22 cellular contexts compared by ENCODE assay signal in the genomic region with DNA sequence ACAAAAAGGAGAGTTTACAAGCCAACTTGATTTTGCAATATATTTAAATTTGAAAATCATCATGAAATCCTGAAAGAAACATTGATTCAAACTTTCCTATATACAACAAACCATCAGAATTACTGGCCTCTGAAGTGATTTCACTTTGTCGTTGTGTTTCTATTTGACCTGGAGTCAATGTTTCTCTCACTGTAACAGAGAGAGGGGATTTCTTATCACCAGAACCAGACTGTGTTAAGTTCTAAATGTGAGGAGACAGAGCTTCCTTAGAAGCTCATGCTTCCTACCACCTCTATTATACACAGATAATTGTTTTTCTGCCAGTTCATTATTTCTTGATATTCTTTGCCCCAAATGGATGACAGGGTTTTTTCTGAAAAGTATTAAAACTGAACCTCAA.
DNase-seq lines count a peak whose midpoint lies in the region; ATAC-seq, FAIRE-seq and TF ChIP-seq lines count a peak whose summit lies in the region.
"Had no signal": no experiment of that assay in that cellular context is flagged by ENCODE, and none has a peak within 500 bp of the region (broad histone marks: within the 10 kb centered on the region; RNA-seq: fewer than 3 reads in every experiment).

No MANE protein-coding gene starts in this region.

- no peaks in the 10 kb centered on the region for H3K9me3 ChIP-seq in SK-N-SH
- no peaks in the 10 kb centered on the region for H3K9me3 ChIP-seq in endothelial cell of umbilical vein (replicated peaks; ENCODE audit: control insufficient read depth, insufficient read depth, low read length)
- H3K9me3 ChIP-seq in thyroid gland, result no peaks in the 10 kb centered on the region
- H3K9me3 ChIP-seq in A673 (ENCODE audit: low read depth, low read length, poor library complexity, severe bottlenecking), result no peaks in the 10 kb centered on the region
- H3K9me3 ChIP-seq: BLaER1 treated with 17β-estradiol and CSF1 and Interleukin-3, amounts not matched to agents 10 nM and 100 nM; SJSA1 had no signal

- H3K9ac ChIP-seq in SK-N-SH (no peak overlapping the region), endothelial cell of umbilical vein (replicated peaks; ENCODE audit: extremely low read depth, insufficient read depth, low read length) (no peak overlapping the region)
- H3K9ac ChIP-seq: BLaER1 treated with 17β-estradiol and CSF1 and Interleukin-3, amounts not matched to agents 10 nM and 100 nM; KMS-11 had no signal

- H3K4me3 ChIP-seq in SK-N-SH (ENCODE audit: low read depth in 2 of 2, low read length in 1 of 2) (no peak overlapping the region), endothelial cell of umbilical vein (replicated peaks in 1 of 3; ENCODE audit: insufficient read depth in 1 of 3, low read depth in 1 of 3, low read length in 3 of 3) (no peak overlapping the region), thyroid gland (replicated peaks in 1 of 3) (no peak overlapping the region), A673 (ENCODE audit: low read depth, low read length, poor library complexity, severe bottlenecking) (no peak overlapping the region)
- H3K4me3 ChIP-seq: BLaER1 treated with 17β-estradiol and CSF1 and Interleukin-3, amounts not matched to agents 10 nM and 100 nM; SJSA1 had no signal

- CTCF ChIA-PET in SK-N-SH (lab: Yijun Ruan, JAX), result interaction anchor here (1.1 to 1.4 kb wide), 3 partner anchors 22 to 1137 kb away, joined by 3 read pairs; no protein-coding TSS in a partner anchor
- CTCF ChIA-PET in endothelial cell of umbilical vein (lab: Charles Lee), result no interaction called here
- CTCF ChIA-PET in A673 (lab: Charles Lee), result no interaction called here

- H2AFZ ChIP-seq in SK-N-SH (ENCODE audit: low read depth) (peak overlapping the region; percentile 33; the same call in 1 of the 2 replicates), endothelial cell of umbilical vein (ENCODE audit: low read depth, low read length) (no peak overlapping the region)

- ATAC-seq in SK-N-SH treated with all-trans-retinoic acid at 6 μM for 48 hours, result no peak
- peak; percentile 53 for ATAC-seq in HG02884 (IDR thresholded peaks at IDR 0.05; ENCODE audit: unreplicated experiment)
- no peak for ATAC-seq in Right ventricle myocardium inferior
- ATAC-seq: CD8-positive, alpha-beta T cell had no signal

- no peak overlapping the region for H3K4me2 ChIP-seq in SK-N-SH
- H3K4me2 ChIP-seq in endothelial cell of umbilical vein (ENCODE audit: insufficient read depth, low read length), result no peak overlapping the region
- H3K4me2 ChIP-seq: BLaER1 treated with 17β-estradiol and CSF1 and Interleukin-3, amounts not matched to agents 10 nM and 100 nM; KMS-11 had no signal

- intact Hi-C loops in endothelial cell of umbilical vein (cut with micrococcal nuclease), result no loop called here
- intact Hi-C loops in thyroid gland (cut with DNase I), result no loop called here
- intact Hi-C loops in A673 (cut with micrococcal nuclease; ENCODE audit: unreplicated experiment), result no loop called here
- intact Hi-C loops in Right ventricle myocardium inferior (cut with DNase I), result no loop called here

- BruUV-seq in endothelial cell of umbilical vein (replicated peaks; lab: Mats Ljungman, UMichigan) (no TSS peak), A673 (replicated peaks; lab: Mats Ljungman, UMichigan) (no TSS peak)

- TF ChIP-seq EP300 in SK-N-SH (IDR thresholded peaks at IDR 0.05; ENCODE audit: borderline replicate concordance in 1 of 2, low read depth in 1 of 2, low read length in 1 of 2), result no peak

- no peaks in the 10 kb centered on the region for H3F3A ChIP-seq in SK-N-SH (replicated peaks; ENCODE audit: insufficient read depth)

- no peaks in the 10 kb centered on the region for H3K9me1 ChIP-seq in endothelial cell of umbilical vein (replicated peaks; ENCODE audit: control insufficient read depth, extremely low read depth, insufficient read depth, low read length)

- TF ChIP-seq POLR2A in endothelial cell of umbilical vein (IDR thresholded peaks at IDR 0.05; ENCODE audit: low read depth, low read length) (no peak), thyroid gland (IDR thresholded peaks at IDR 0.05) (no peak)

- DNase-seq in SK-N-SH, result no peak
- peak; percentile 75 for DNase-seq in endothelial cell of umbilical vein (ENCODE audit: low read depth, low spot score)
- no peak for DNase-seq in thyroid gland
- DNase-seq in A673 (ENCODE audit: low spot score), result no peak
- DNase-seq in NCI-H748 (lab: John Stamatoyannopoulos, UW; ENCODE audit: unreplicated experiment), result no peak
- DNase-seq in Right ventricle myocardium inferior (ENCODE audit: missing footprints), result no peak
- DNase-seq: CD8-positive, alpha-beta T cell; DND-41; NCI-H1092 treated with DMSO at 0.1 percent for 48 hours; NCI-H146; NCI-H2029; NCI-H510A treated with DMSO at 0.1 percent for 48 hours; NCI-H82 had no signal

- H4K20me1 ChIP-seq in SK-N-SH (ENCODE audit: insufficient read depth) (no peaks in the 10 kb centered on the region), endothelial cell of umbilical vein (replicated peaks; ENCODE audit: control insufficient read depth, extremely low read depth, insufficient read depth, low read length) (no peaks in the 10 kb centered on the region)
- H4K20me1 ChIP-seq: BLaER1 treated with 17β-estradiol and CSF1 and Interleukin-3, amounts not matched to agents 10 nM and 100 nM had no signal

- 95% methylated on average over 1 of the region's 1 CpG for WGBS in SK-N-SH (ENCODE audit: low lambda C conversion rate)
- WGBS in thyroid gland, 2 donors, result 41 to 49% methylated on average over 1 of the region's 1 CpG

- FAIRE-seq in endothelial cell of umbilical vein (lab: Jason Lieb, UNC), result no peak
- FAIRE-seq: GM12892, GM19239, HTR-8/SVneo had no signal

- H3K36me3 ChIP-seq in SK-N-SH (replicated peaks in 1 of 2; ENCODE audit: control insufficient read depth in 1 of 2, insufficient read depth in 2 of 2, low read length in 1 of 2), result no peaks in the 10 kb centered on the region
- H3K36me3 ChIP-seq in endothelial cell of umbilical vein (ENCODE audit: control insufficient read depth in 2 of 2, extremely low read depth in 1 of 2, insufficient read depth in 2 of 2, low read length in 2 of 2), result no peaks in the 10 kb centered on the region
- H3K36me3 ChIP-seq in thyroid gland, result no peaks in the 10 kb centered on the region
- no peaks in the 10 kb centered on the region for H3K36me3 ChIP-seq in A673 (ENCODE audit: insufficient read depth, low read length, poor library complexity, severe bottlenecking)
- H3K36me3 ChIP-seq: BLaER1 treated with 17β-estradiol and CSF1 and Interleukin-3, amounts not matched to agents 10 nM and 100 nM; SJSA1 had no signal

- H3K4me1 ChIP-seq in SK-N-SH (ENCODE audit: control insufficient read depth in 1 of 2, insufficient read depth in 2 of 2, low read depth in 1 of 2, low read length in 1 of 2) (peaks cover 0 to 4% of the 10 kb centered on the region in 2 experiments; a peak in 2 of 4 replicates), endothelial cell of umbilical vein (ENCODE audit: control insufficient read depth, extremely low read depth, insufficient read depth, low read length) (no peaks in the 10 kb centered on the region), thyroid gland (no peaks in the 10 kb centered on the region), A673 (ENCODE audit: insufficient read depth, low read length, poor library complexity, severe bottlenecking) (no peaks in the 10 kb centered on the region)
- H3K4me1 ChIP-seq: BLaER1 treated with 17β-estradiol and CSF1 and Interleukin-3, amounts not matched to agents 10 nM and 100 nM; SJSA1 had no signal

- H3K27me3 ChIP-seq in SK-N-SH (ENCODE audit: insufficient read depth) (no peaks in the 10 kb centered on the region), endothelial cell of umbilical vein (ENCODE audit: control insufficient read depth in 2 of 2, insufficient read depth in 2 of 2, low read length in 2 of 2) (no peaks in the 10 kb centered on the region), thyroid gland (no peaks in the 10 kb centered on the region), A673 (replicated peaks; ENCODE audit: insufficient read depth, low read depth, low read length, poor library complexity) (no peaks in the 10 kb centered on the region)
- H3K27me3 ChIP-seq: BLaER1 treated with 17β-estradiol and CSF1 and Interleukin-3, amounts not matched to agents 10 nM and 100 nM; SJSA1 had no signal

- no peaks in the 10 kb centered on the region; the same call in 1 of the 2 replicates for H3K79me2 ChIP-seq in SK-N-SH (ENCODE audit: insufficient read depth)
- no peaks in the 10 kb centered on the region for H3K79me2 ChIP-seq in endothelial cell of umbilical vein (ENCODE audit: control insufficient read depth, insufficient read depth, low read length)

- TF ChIP-seq RAD21 in SK-N-SH (IDR thresholded peaks at IDR 0.05; ENCODE audit: low read length), result no peak

- no peak overlapping the region for H3K27ac ChIP-seq in SK-N-SH (ENCODE audit: low read depth in 2 of 2, low read length in 1 of 2)
- H3K27ac ChIP-seq in endothelial cell of umbilical vein (ENCODE audit: insufficient read depth, low read depth, low read length), result no peak overlapping the region
- H3K27ac ChIP-seq in thyroid gland, result no peak overlapping the region
- H3K27ac ChIP-seq in A673 (ENCODE audit: low read depth, low read length, poor library complexity, severe bottlenecking), result no peak overlapping the region
- H3K27ac ChIP-seq: 22Rv1; BLaER1 treated with 17β-estradiol and CSF1 and Interleukin-3, amounts not matched to agents 10 nM and 100 nM; KMS-11; SJSA1 had no signal

- POLR2A ChIA-PET in SK-N-SH (lab: Yijun Ruan, JAX), result no interaction called here
- POLR2A ChIA-PET in endothelial cell of umbilical vein (lab: Charles Lee), result no interaction called here
- POLR2A ChIA-PET in A673 (lab: Charles Lee; ENCODE audit: low non-redundant PET), result no interaction called here

- H3K9me2 ChIP-seq in SK-N-SH, result 0 out of 2 replicates have a peak, but pooled peaks cover 2% of the 10 kb centered on the region

- dilution Hi-C loops in endothelial cell of umbilical vein (cut with MboI; ENCODE audit: extremely low pct_ligation_motif_present, low sequenced_read_pairs), result no loop called here

- TF ChIP-seq CTCF in SK-N-SH (IDR thresholded peaks at IDR 0.05), result no peak
- no peak for TF ChIP-seq CTCF in endothelial cell of umbilical vein (IDR thresholded peaks at IDR 0.05; ENCODE audit: extremely low read depth in 1 of 2, insufficient read depth in 1 of 2, low read depth in 1 of 2, low read length in 2 of 2)
- no peak for TF ChIP-seq CTCF in thyroid gland (IDR thresholded peaks at IDR 0.05)
- TF ChIP-seq CTCF in A673 (conservative IDR thresholded peaks at IDR 0.05; ENCODE audit: low read depth, low read length), result no peak

TF ChIP-seq in SK-N-SH, 30 proteins besides CTCF, POLR2A, EP300 and RAD21 (continues in another document):
- no peak for TF ChIP-seq SMC3 (IDR thresholded peaks at IDR 0.05; ENCODE audit: low read depth, low read length)

TF ChIP-seq in SK-N-SH treated with all-trans-retinoic acid at 6 μM for 48 hours, 23 proteins besides CTCF, POLR2A, EP300 and RAD21 (continues in another document):
- TF ChIP-seq ZNF565 (CRISPR knock-in tag; conservative IDR thresholded peaks at IDR 0.05; ENCODE audit: low read depth) (no peak), OSR1 (CRISPR knock-in tag; IDR thresholded peaks at IDR 0.05) (no peak), BACH2 (CRISPR knock-in tag; IDR thresholded peaks at IDR 0.05; ENCODE audit: borderline replicate concordance) (no peak)

TF ChIP-seq in endothelial cell of umbilical vein, 7 proteins besides CTCF, POLR2A, EP300 and RAD21 (continues in another document):
- TF ChIP-seq FOS (IDR thresholded peaks at IDR 0.05; ENCODE audit: borderline replicate concordance, insufficient read depth, low read length) (no peak), GATA2 (IDR thresholded peaks at IDR 0.05; ENCODE audit: insufficient read depth, insufficient read length, low read depth, low read length) (no peak)
